Comparison of ENCODE assay signal across 8 cellular contexts in genomic region chr2:74481432-74481831, GRCh38. TPM values are rescaled to one million over a fixed set of nuclear protein-coding genes. Genes with fewer than 3 reads are reported as not detected.
DNase-seq lines count a peak whose midpoint lies in the region; ATAC-seq and TF ChIP-seq lines count a peak whose summit lies in the region.

No MANE protein-coding gene starts in this region.

- H3K4me3 Mint-ChIP-seq in activated T-cell treated with anti-CD3 and anti-CD28 coated beads, Interleukin-2, amount 50 U/mL, for 4 hours: peak overlapping the region; percentile 99
- H3K4me3 Mint-ChIP-seq in type B pancreatic cell: peak overlapping the region; percentile 100

- no peak overlapping the region for H3K27ac Mint-ChIP-seq in type B pancreatic cell

- no peak for DNase-seq in activated T-cell treated with anti-CD3 and anti-CD28 coated beads, Interleukin-2, amount 50 U/mL, for 4 hours
- DNase-seq in activated T-cell treated with anti-CD3 and anti-CD28 coated beads, Interleukin-2, amount 50 U/mL, for 1 hour: no peak
- DNase-seq in astrocyte of the spinal cord (ENCODE audit: low read depth, low spot score) (no peak), lower lobe of right lung (no peak), type B pancreatic cell (ENCODE audit: extremely low spot score, unreplicated experiment) (no peak)
- no peak for DNase-seq in stimulated activated CD4-positive, alpha-beta T cell treated with anti-CD3 and anti-CD28 coated beads, Interleukin-15, amount 100 ng/mL, for 24 hours

- peaks cover 41% of the 10 kb centered on the region for H3K4me1 ChIP-seq in lower lobe of right lung

- peak overlapping the region; percentile 92 for H3K27ac ChIP-seq in lower lobe of right lung

- TF ChIP-seq CTCF in astrocyte of the spinal cord (IDR thresholded peaks at IDR 0.05; ENCODE audit: low read depth, low read length) (no peak), lower lobe of right lung (IDR thresholded peaks at IDR 0.05) (no peak), type B pancreatic cell (conservative IDR thresholded peaks at IDR 0.05) (no peak)

- H3K27me3 Mint-ChIP-seq in activated T-cell treated with anti-CD3 and anti-CD28 coated beads, Interleukin-2, amount 50 U/mL, for 4 hours (ENCODE audit: low read depth): no peaks in the 10 kb centered on the region
- no peaks in the 10 kb centered on the region for H3K27me3 Mint-ChIP-seq in type B pancreatic cell

- no peak for ATAC-seq in activated T-cell treated with anti-CD3 and anti-CD28 coated beads, Interleukin-2, amount 50 U/mL, for 4 hours
- ATAC-seq in lower lobe of right lung (no peak), GM19397 (IDR thresholded peaks at IDR 0.05; ENCODE audit: unreplicated experiment) (no peak), GM21723 (IDR thresholded peaks at IDR 0.05; ENCODE audit: unreplicated experiment) (no peak)

- H3K36me3 Mint-ChIP-seq in activated T-cell treated with anti-CD3 and anti-CD28 coated beads, Interleukin-2, amount 50 U/mL, for 4 hours (ENCODE audit: insufficient read depth): peaks cover 12% of the 10 kb centered on the region
- H3K36me3 Mint-ChIP-seq in type B pancreatic cell: peaks cover 12% of the 10 kb centered on the region

- H3K9me3 Mint-ChIP-seq in activated T-cell treated with anti-CD3 and anti-CD28 coated beads, Interleukin-2, amount 50 U/mL, for 4 hours: no peaks in the 10 kb centered on the region
- no peaks in the 10 kb centered on the region for H3K9me3 Mint-ChIP-seq in type B pancreatic cell

- in situ Hi-C loops in astrocyte of the spinal cord (cut with HindIII; ENCODE audit: low sequenced_read_pairs): no loop called here

- intact Hi-C loops in lower lobe of right lung (cut with DNase I): no loop called here

- H3K4me1 Mint-ChIP-seq in activated T-cell treated with anti-CD3 and anti-CD28 coated beads, Interleukin-2, amount 50 U/mL, for 4 hours (ENCODE audit: low read depth): peaks cover 30% of the 10 kb centered on the region
- peaks cover 21% of the 10 kb centered on the region for H3K4me1 Mint-ChIP-seq in type B pancreatic cell (ENCODE audit: unreplicated experiment)

- H3K36me3 ChIP-seq in lower lobe of right lung: peaks cover 42% of the 10 kb centered on the region

- no peaks in the 10 kb centered on the region for H3K27me3 ChIP-seq in lower lobe of right lung (ENCODE audit: low read depth)

- H3K4me3 ChIP-seq in astrocyte of the spinal cord (ENCODE audit: low read depth, low read length): peak overlapping the region; percentile 87
- H3K4me3 ChIP-seq in lower lobe of right lung: peak overlapping the region; percentile 98

- H3K9me3 ChIP-seq in lower lobe of right lung: no peaks in the 10 kb centered on the region

RNA-seq across cellular contexts. Expression of gene CCDC142, which starts 1.4 kb away (rescaled TPM):
- 10 to 100 TPM; 13.7 to 17.3 (median 13.9) TPM for total RNA-seq in activated T-cell treated with anti-CD3 and anti-CD28 coated beads, Interleukin-2, amount 50 U/mL, for 4 hours
- total RNA-seq in lower lobe of right lung: 20.2 TPM
- 18.0 and 30.1 TPM in 2 replicates for total RNA-seq in type B pancreatic cell (ENCODE audit: low replicate concordance)

RNA-seq across cellular contexts. Expression of gene TTC31, which starts 1.4 kb away (rescaled TPM):
- total RNA-seq in activated T-cell treated with anti-CD3 and anti-CD28 coated beads, Interleukin-2, amount 50 U/mL, for 4 hours: 10 to 100 TPM; 22.4 to 23.8 (median 23.4) TPM
- total RNA-seq in lower lobe of right lung (23.0 TPM), type B pancreatic cell (ENCODE audit: low replicate concordance) (21.1 and 27.5 TPM in 2 replicates)

RNA-seq across cellular contexts. Expression of gene MRPL53, which starts 9.0 kb away (rescaled TPM):
- 100 to 1,000 TPM; 105 to 106 (median 106) TPM for total RNA-seq in activated T-cell treated with anti-CD3 and anti-CD28 coated beads, Interleukin-2, amount 50 U/mL, for 4 hours
- total RNA-seq in lower lobe of right lung (81.3 TPM), type B pancreatic cell (ENCODE audit: low replicate concordance) (74.2 and 76.1 TPM in 2 replicates)

RNA-seq across cellular contexts. Expression of gene MOGS, which starts 16.2 kb away (rescaled TPM):
- 100 to 1,000 TPM in 2 of 3 donors, 10 to 100 TPM in 1; 98.7 to 107 (median 103) TPM for total RNA-seq in activated T-cell treated with anti-CD3 and anti-CD28 coated beads, Interleukin-2, amount 50 U/mL, for 4 hours
- total RNA-seq in lower lobe of right lung (50.9 TPM), type B pancreatic cell (ENCODE audit: low replicate concordance) (60.9 and 73.1 TPM in 2 replicates)

RNA-seq across cellular contexts. Expression of gene LBX2, which starts 18.0 kb away (rescaled TPM):
- under 1 TPM in 2 of 3 donors, not detected in 1; 0.22 to 0.24 TPM for total RNA-seq in activated T-cell treated with anti-CD3 and anti-CD28 coated beads, Interleukin-2, amount 50 U/mL, for 4 hours
- total RNA-seq in lower lobe of right lung (1.5 TPM), type B pancreatic cell (ENCODE audit: low replicate concordance) (1.5 and 2.8 TPM in 2 replicates)
